ENCODE assay signal across 9 cellular contexts in the genomic region with DNA sequence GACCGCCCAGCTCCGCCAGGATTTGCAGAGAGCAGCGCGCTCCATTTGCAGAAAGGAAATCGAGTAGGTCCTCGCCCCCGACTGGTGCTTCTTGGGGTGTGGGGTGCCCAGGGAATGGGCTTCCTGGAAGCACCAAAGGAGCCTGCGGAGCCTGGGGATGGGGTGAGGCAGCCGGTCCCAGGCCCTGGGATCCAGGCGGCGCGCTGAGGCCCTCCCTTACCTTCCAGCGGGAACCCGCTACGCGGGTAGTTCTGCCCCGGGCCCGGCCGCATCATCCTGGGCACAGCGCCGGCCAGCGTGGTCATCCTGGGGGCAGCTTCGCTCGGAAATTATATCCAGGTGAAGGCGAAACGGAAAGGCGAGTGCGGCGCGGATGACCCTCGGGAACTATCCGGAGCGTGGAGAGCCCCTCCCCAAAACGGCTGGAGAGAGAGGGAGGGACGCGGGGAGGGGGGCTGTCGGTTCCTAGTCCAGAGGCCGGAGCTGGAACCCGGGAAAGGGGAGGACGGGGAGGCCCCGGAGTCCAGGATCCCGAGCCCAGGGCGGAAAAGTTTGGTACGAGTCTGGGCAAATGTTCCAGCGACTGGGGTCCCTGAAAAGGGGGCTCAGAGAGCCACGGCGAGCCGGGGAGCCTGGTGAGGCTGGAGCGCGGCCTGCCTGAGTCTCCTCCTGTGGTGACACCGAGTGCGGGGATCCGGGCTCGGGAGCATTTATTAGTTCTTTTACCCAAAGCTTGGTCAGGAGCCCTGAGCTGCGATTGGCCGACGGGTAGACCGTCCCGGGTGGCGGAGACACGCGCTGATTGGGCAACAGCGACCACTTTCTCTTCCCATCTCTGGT. TPM values are rescaled to one million over a fixed set of nuclear protein-coding genes. Genes with fewer than 3 reads are reported as not detected.
DNase-seq lines count a peak whose midpoint lies in the region; ATAC-seq lines count a peak whose summit lies in the region.
"Had no signal": no experiment of that assay in that cellular context is flagged by ENCODE, and none has a peak within 500 bp of the region (broad histone marks: within the 10 kb centered on the region; RNA-seq: fewer than 3 reads in every experiment).

A gene (minus strand): TSS at position 688 of the 840 bp plus-strand sequence. CDS start 383 bp downstream, at position 305.

- no peaks in the 10 kb centered on the region for H3K9me3 ChIP-seq in iPS-18c (ENCODE audit: control insufficient read depth, insufficient read depth, low read length)

- H3K4me3 Mint-ChIP-seq in activated CD4-positive, alpha-beta T cell treated with anti-CD3 and anti-CD28 coated beads, Interleukin-2, amount 10 ng/mL, durations not matched to agents 7 days and 5 days = peak within 1 kb of the TSS; percentile 29
- H3K4me3 Mint-ChIP-seq in activated CD4-positive, alpha-beta memory T cell treated with anti-CD3 and anti-CD28 coated beads for 36 hours = peak within 1 kb of the TSS; percentile 27
- peak within 1 kb of the TSS; percentile 2 to 31 for H3K4me3 Mint-ChIP-seq in stimulated activated naive B cell treated with anti-CD40 and anti-IgM and Interleukin-4, amounts not matched to agents 10 μg/mL and 1 μg/mL and 100 μg/mL, for 72 hours
- H3K4me3 Mint-ChIP-seq in effector memory CD8-positive, alpha-beta T cell = no peak within 1 kb of the TSS

- H3K9me3 Mint-ChIP-seq in activated CD4-positive, alpha-beta T cell treated with anti-CD3 and anti-CD28 coated beads, Interleukin-2, amount 10 ng/mL, durations not matched to agents 7 days and 5 days = peaks cover 10% of the 10 kb centered on the region
- H3K9me3 Mint-ChIP-seq in activated CD4-positive, alpha-beta memory T cell treated with anti-CD3 and anti-CD28 coated beads for 36 hours = no peaks in the 10 kb centered on the region
- H3K9me3 Mint-ChIP-seq in stimulated activated naive B cell treated with anti-CD40 and anti-IgM and Interleukin-4, amounts not matched to agents 10 μg/mL and 1 μg/mL and 100 μg/mL, for 72 hours = peaks cover 9 to 13% of the 10 kb centered on the region in 2 donors
- peaks cover 2 to 8% of the 10 kb centered on the region in 2 donors for H3K9me3 Mint-ChIP-seq in effector memory CD8-positive, alpha-beta T cell

- peaks cover 24% of the 10 kb centered on the region for H3K4me1 Mint-ChIP-seq in activated CD4-positive, alpha-beta T cell treated with anti-CD3 and anti-CD28 coated beads, Interleukin-2, amount 10 ng/mL, durations not matched to agents 7 days and 5 days
- H3K4me1 Mint-ChIP-seq in activated CD4-positive, alpha-beta memory T cell treated with anti-CD3 and anti-CD28 coated beads for 36 hours (ENCODE audit: low read depth) = peaks cover 50% of the 10 kb centered on the region
- H3K4me1 Mint-ChIP-seq in stimulated activated naive B cell treated with anti-CD40 and anti-IgM and Interleukin-4, amounts not matched to agents 10 μg/mL and 1 μg/mL and 100 μg/mL, for 72 hours = peaks cover 16 to 54% of the 10 kb centered on the region in 2 donors
- peaks cover 16 to 18% of the 10 kb centered on the region in 2 donors for H3K4me1 Mint-ChIP-seq in effector memory CD8-positive, alpha-beta T cell (ENCODE audit: low read depth in 2 of 2)

- peak within 1 kb of the TSS; percentile 56 for H3K4me3 ChIP-seq in iPS-18c (ENCODE audit: insufficient read depth, low read depth, low read length)

- CTCF ChIA-PET in activated CD4-positive, alpha-beta T cell treated with anti-CD3 and anti-CD28 coated beads, Interleukin-2, amount 10 ng/mL, durations not matched to agents 7 days and 5 days (lab: Charles Lee) = interaction anchor here (0.6 kb wide), 1 partner anchor 19 kb away, joined by 3 read pairs; no protein-coding TSS in a partner anchor
- CTCF ChIA-PET in activated CD4-positive, alpha-beta memory T cell treated with anti-CD3 and anti-CD28 coated beads for 36 hours (lab: Charles Lee) = no interaction called here

- H3K36me3 Mint-ChIP-seq in activated CD4-positive, alpha-beta T cell treated with anti-CD3 and anti-CD28 coated beads, Interleukin-2, amount 10 ng/mL, durations not matched to agents 7 days and 5 days (ENCODE audit: low read depth) = peaks cover 5% of the 10 kb centered on the region
- H3K36me3 Mint-ChIP-seq in activated CD4-positive, alpha-beta memory T cell treated with anti-CD3 and anti-CD28 coated beads for 36 hours = peaks cover 6% of the 10 kb centered on the region
- peaks cover 13 to 26% of the 10 kb centered on the region in 2 donors for H3K36me3 Mint-ChIP-seq in stimulated activated naive B cell treated with anti-CD40 and anti-IgM and Interleukin-4, amounts not matched to agents 10 μg/mL and 1 μg/mL and 100 μg/mL, for 72 hours
- H3K36me3 Mint-ChIP-seq in effector memory CD8-positive, alpha-beta T cell (ENCODE audit: insufficient read depth) = peaks cover 11% of the 10 kb centered on the region

- DNase-seq in activated CD4-positive, alpha-beta T cell treated with anti-CD3 and anti-CD28 coated beads, Interleukin-2, amount 10 ng/mL, durations not matched to agents 7 days and 5 days = no peak
- DNase-seq in activated CD4-positive, alpha-beta T cell treated with anti-CD3 and anti-CD28 coated beads for 1 hour = no peak
- no peak for DNase-seq in activated CD4-positive, alpha-beta memory T cell treated with anti-CD3 and anti-CD28 coated beads for 36 hours
- no peak for DNase-seq in stimulated activated naive B cell treated with anti-CD40 and anti-IgM and Interleukin-4, amounts not matched to agents 10 μg/mL and 1 μg/mL and 100 μg/mL, for 72 hours
- DNase-seq in effector memory CD8-positive, alpha-beta T cell = no peak

- POLR2A ChIA-PET in activated CD4-positive, alpha-beta T cell treated with anti-CD3 and anti-CD28 coated beads, Interleukin-2, amount 10 ng/mL, durations not matched to agents 7 days and 5 days (lab: Charles Lee) = interaction anchor here (0.6 kb wide), 1 partner anchor 118 kb away, joined by 3 read pairs; no protein-coding TSS in a partner anchor
- POLR2A ChIA-PET in activated CD4-positive, alpha-beta memory T cell treated with anti-CD3 and anti-CD28 coated beads for 36 hours (lab: Charles Lee) = no interaction called here

- no peak for ATAC-seq in stimulated activated naive B cell treated with anti-CD40 and anti-IgM and Interleukin-4, amounts not matched to agents 10 μg/mL and 1 μg/mL and 100 μg/mL, for 72 hours (replicated peaks)
- no peak for ATAC-seq in effector memory CD8-positive, alpha-beta T cell (replicated peaks)
- ATAC-seq in GM21367 (IDR thresholded peaks at IDR 0.05; ENCODE audit: unreplicated experiment) (no peak), GM21737 (IDR thresholded peaks at IDR 0.05; ENCODE audit: unreplicated experiment) (no peak)

- peak within 1 kb of the TSS; percentile 74 for H3K27ac Mint-ChIP-seq in activated CD4-positive, alpha-beta T cell treated with anti-CD3 and anti-CD28 coated beads, Interleukin-2, amount 10 ng/mL, durations not matched to agents 7 days and 5 days
- no peak within 1 kb of the TSS for H3K27ac Mint-ChIP-seq in activated CD4-positive, alpha-beta memory T cell treated with anti-CD3 and anti-CD28 coated beads for 36 hours
- peak within 1 kb of the TSS; percentile 88 for H3K27ac Mint-ChIP-seq in stimulated activated naive B cell treated with anti-CD40 and anti-IgM and Interleukin-4, amounts not matched to agents 10 μg/mL and 1 μg/mL and 100 μg/mL, for 72 hours
- H3K27ac Mint-ChIP-seq in effector memory CD8-positive, alpha-beta T cell = no peak within 1 kb of the TSS

- H3K27me3 Mint-ChIP-seq in activated CD4-positive, alpha-beta T cell treated with anti-CD3 and anti-CD28 coated beads, Interleukin-2, amount 10 ng/mL, durations not matched to agents 7 days and 5 days = peaks cover 98% of the 10 kb centered on the region
- H3K27me3 Mint-ChIP-seq in activated CD4-positive, alpha-beta memory T cell treated with anti-CD3 and anti-CD28 coated beads for 36 hours = peaks cover 90% of the 10 kb centered on the region
- H3K27me3 Mint-ChIP-seq in stimulated activated naive B cell treated with anti-CD40 and anti-IgM and Interleukin-4, amounts not matched to agents 10 μg/mL and 1 μg/mL and 100 μg/mL, for 72 hours = peaks cover 84 to 100% of the 10 kb centered on the region in 2 donors
- peaks cover 97 to 100% of the 10 kb centered on the region in 2 donors for H3K27me3 Mint-ChIP-seq in effector memory CD8-positive, alpha-beta T cell

- intact Hi-C loops in activated CD4-positive, alpha-beta memory T cell treated with anti-CD3 and anti-CD28 coated beads for 36 hours (cut with micrococcal nuclease) = no loop called here

RNA-seq across cellular contexts. Expression of the gene that starts here (rescaled TPM):
- total RNA-seq in activated CD4-positive, alpha-beta T cell treated with anti-CD3 and anti-CD28 coated beads, Interleukin-2, amount 10 ng/mL, durations not matched to agents 7 days and 5 days = not detected
- total RNA-seq in activated CD4-positive, alpha-beta memory T cell treated with anti-CD3 and anti-CD28 coated beads for 36 hours = not detected
- total RNA-seq: lung microvascular endothelial cell had no signal

Comparison
In these comparisons a context has a peak if more than half of its experiments do, and no peak if none do; other contexts are left out.
1. H3K27ac Mint-ChIP-seq: peak in activated CD4-positive, alpha-beta T cell treated with anti-CD3 and anti-CD28 coated beads, Interleukin-2, amount 10 ng/mL, durations not matched to agents 7 days and 5 days (single experiment) and stimulated activated naive B cell treated with anti-CD40 and anti-IgM and Interleukin-4, amounts not matched to agents 10 μg/mL and 1 μg/mL and 100 μg/mL, for 72 hours (single experiment); none in activated CD4-positive, alpha-beta memory T cell treated with anti-CD3 and anti-CD28 coated beads for 36 hours (single experiment) and effector memory CD8-positive, alpha-beta T cell (0 of 2).
2. H3K4me3 Mint-ChIP-seq: peak in activated CD4-positive, alpha-beta T cell treated with anti-CD3 and anti-CD28 coated beads, Interleukin-2, amount 10 ng/mL, durations not matched to agents 7 days and 5 days (single experiment), activated CD4-positive, alpha-beta memory T cell treated with anti-CD3 and anti-CD28 coated beads for 36 hours (single experiment) and stimulated activated naive B cell treated with anti-CD40 and anti-IgM and Interleukin-4, amounts not matched to agents 10 μg/mL and 1 μg/mL and 100 μg/mL, for 72 hours (2 of 2); none in effector memory CD8-positive, alpha-beta T cell (0 of 2).